23 cellular contexts compared by ENCODE assay signal in the genomic region with DNA sequence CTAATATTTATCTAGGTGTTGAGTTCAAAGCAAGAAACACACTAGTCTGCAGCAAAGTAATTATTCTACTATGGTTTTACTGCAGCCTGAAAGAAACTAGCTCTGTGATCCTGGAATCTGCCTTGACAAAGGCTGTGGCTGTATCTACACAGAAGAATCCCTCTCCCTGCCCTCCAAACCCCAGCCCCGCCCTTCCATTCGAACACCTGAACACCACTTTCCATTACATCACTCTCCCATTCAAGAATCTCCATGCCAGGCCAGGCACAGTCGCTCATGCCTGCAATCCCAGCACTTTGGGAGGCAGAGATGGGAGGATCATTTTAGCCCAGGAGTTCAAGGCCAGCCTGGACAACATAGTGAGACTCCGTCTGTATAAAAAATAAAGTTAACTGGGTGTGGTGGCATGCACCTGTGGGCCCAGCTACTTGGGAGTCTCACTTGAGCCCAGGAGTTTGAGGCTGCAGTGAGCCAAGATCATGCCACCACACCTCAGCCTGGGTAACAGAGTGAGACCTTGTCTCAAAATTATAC. TPM values are rescaled to one million over a fixed set of nuclear protein-coding genes. Genes with fewer than 3 reads are reported as not detected.
A peak's percentile ranks its signal among the peaks of the same experiment; 100 is the strongest.
DNase-seq lines count a peak whose midpoint lies in the region; FAIRE-seq and TF ChIP-seq lines count a peak whose summit lies in the region.
"Had no signal": no experiment of that assay in that cellular context is flagged by ENCODE, and none has a peak within 500 bp of the region (broad histone marks: within the 10 kb centered on the region; RNA-seq: fewer than 3 reads in every experiment).

No MANE protein-coding gene starts in this region.

- no peaks in the 10 kb centered on the region for H3K9me3 Mint-ChIP-seq in neural progenitor cell
- no peaks in the 10 kb centered on the region for H3K9me3 Mint-ChIP-seq in activated T-helper 1 cell treated with anti-CD3 and anti-CD28 coated beads, Interleukin-12 subunit alpha, Interleukin-12 subunit beta, Interleukin-2, Interleukin-4 antibody, amounts not matched to agents 30 ng/mL and 10 ng/mL and 1 ng/mL, durations not matched to agents 14 hours and 24 hours and 36 hours
- H3K9me3 Mint-ChIP-seq: CD8-positive, alpha-beta T cell had no signal

- H3K9me3 ChIP-seq in BLaER1 treated with 17β-estradiol and CSF1 and Interleukin-3, amounts not matched to agents 10 nM and 100 nM (replicated peaks in 1 of 11), result no peaks in the 10 kb centered on the region
- no peaks in the 10 kb centered on the region for H3K9me3 ChIP-seq in neural progenitor cell (ENCODE audit: low read depth)
- H3K9me3 ChIP-seq: SJSA1 had no signal

- H4K20me1 ChIP-seq in BLaER1 treated with 17β-estradiol and CSF1 and Interleukin-3, amounts not matched to agents 10 nM and 100 nM, result no peaks in the 10 kb centered on the region; a peak in 1 of 22 replicates
- H4K20me1 ChIP-seq in neural progenitor cell (ENCODE audit: low read depth), result peaks cover 44% of the 10 kb centered on the region

- no peaks in the 10 kb centered on the region for H3K79me2 ChIP-seq in neural progenitor cell (ENCODE audit: low read depth)

- H3F3A ChIP-seq in neural progenitor cell (ENCODE audit: low read depth), result peaks cover 20% of the 10 kb centered on the region

- H3K36me3 Mint-ChIP-seq in neural progenitor cell, result no peaks in the 10 kb centered on the region
- peaks cover 2% of the 10 kb centered on the region for H3K36me3 Mint-ChIP-seq in activated T-helper 1 cell treated with anti-CD3 and anti-CD28 coated beads, Interleukin-12 subunit alpha, Interleukin-12 subunit beta, Interleukin-2, Interleukin-4 antibody, amounts not matched to agents 30 ng/mL and 10 ng/mL and 1 ng/mL, durations not matched to agents 14 hours and 24 hours and 36 hours (ENCODE audit: low read depth)
- H3K36me3 Mint-ChIP-seq: CD8-positive, alpha-beta T cell had no signal

- peaks cover 0 to 30% (median 0%) of the 10 kb centered on the region in 11 experiments; a peak in 3 of 22 replicates for H3K27me3 ChIP-seq in BLaER1 treated with 17β-estradiol and CSF1 and Interleukin-3, amounts not matched to agents 10 nM and 100 nM
- no peaks in the 10 kb centered on the region for H3K27me3 ChIP-seq in neural progenitor cell
- H3K27me3 ChIP-seq: SJSA1 had no signal

- H3K27ac ChIP-seq in BLaER1 treated with 17β-estradiol and CSF1 and Interleukin-3, amounts not matched to agents 10 nM and 100 nM, result 0 out of 22 replicates have a peak overlapping the region, but pooled peaks of 2 of the 11 experiments have one; percentile 3 to 61
- H3K27ac ChIP-seq in neural progenitor cell, result no peak overlapping the region
- H3K27ac ChIP-seq: SJSA1 had no signal

- no peak for DNase-seq in GM12891 (ENCODE audit: insufficient read length, low spot score)
- peak; percentile 75 for DNase-seq in SW480 (ENCODE audit: low spot score)
- DNase-seq in neural progenitor cell (ENCODE audit: low spot score), result no peak
- DNase-seq in NCI-H2227 (lab: John Stamatoyannopoulos, UW; ENCODE audit: unreplicated experiment), result no peak
- DNase-seq in stimulated activated CD4-positive, alpha-beta T cell treated with anti-CD3 and anti-CD28 coated beads, Interleukin-12 subunit alpha, Interleukin-12 subunit beta, amount 100 ng/mL, for 4 hours, result no peak
- DNase-seq in activated T-helper 1 cell treated with anti-CD3 and anti-CD28 coated beads, Interleukin-12 subunit alpha, Interleukin-12 subunit beta, Interleukin-2, Interleukin-4 antibody, amounts not matched to agents 30 ng/mL and 10 ng/mL and 1 ng/mL, durations not matched to agents 14 hours and 24 hours and 36 hours (ENCODE audit: low spot score), result no peak
- DNase-seq: ACHN; C1 segment of cervical spinal cord; Calu3; CD8-positive, alpha-beta T cell; DMS153; MM.1S; NCI-H1092; NCI-H1436; NCI-H187 treated with DMSO at 0.1 percent for 48 hours; NCI-H345; NCI-H526; OCI-M1 had no signal

- peaks cover 18% of the 10 kb centered on the region for H3K4me1 Mint-ChIP-seq in neural progenitor cell
- H3K4me1 Mint-ChIP-seq in activated T-helper 1 cell treated with anti-CD3 and anti-CD28 coated beads, Interleukin-12 subunit alpha, Interleukin-12 subunit beta, Interleukin-2, Interleukin-4 antibody, amounts not matched to agents 30 ng/mL and 10 ng/mL and 1 ng/mL, durations not matched to agents 14 hours and 24 hours and 36 hours (ENCODE audit: low read depth), result peaks cover 47% of the 10 kb centered on the region

- peak overlapping the region; percentile 16 for H3K27ac Mint-ChIP-seq in neural progenitor cell
- H3K27ac Mint-ChIP-seq in activated T-helper 1 cell treated with anti-CD3 and anti-CD28 coated beads, Interleukin-12 subunit alpha, Interleukin-12 subunit beta, Interleukin-2, Interleukin-4 antibody, amounts not matched to agents 30 ng/mL and 10 ng/mL and 1 ng/mL, durations not matched to agents 14 hours and 24 hours and 36 hours, result no peak overlapping the region
- H3K27ac Mint-ChIP-seq: CD8-positive, alpha-beta T cell had no signal

- no peak overlapping the region for H3K4me3 Mint-ChIP-seq in neural progenitor cell
- H3K4me3 Mint-ChIP-seq in activated T-helper 1 cell treated with anti-CD3 and anti-CD28 coated beads, Interleukin-12 subunit alpha, Interleukin-12 subunit beta, Interleukin-2, Interleukin-4 antibody, amounts not matched to agents 30 ng/mL and 10 ng/mL and 1 ng/mL, durations not matched to agents 14 hours and 24 hours and 36 hours, result no peak overlapping the region
- H3K4me3 Mint-ChIP-seq: CD8-positive, alpha-beta T cell had no signal

- FAIRE-seq in GM12891 (lab: Jason Lieb, UNC), result peak; percentile 48
- FAIRE-seq: G401.6, K562, RCC 7860 had no signal

- H3K4me3 ChIP-seq in BLaER1 treated with 17β-estradiol and CSF1 and Interleukin-3, amounts not matched to agents 10 nM and 100 nM, result no peak overlapping the region
- H3K4me3 ChIP-seq in neural progenitor cell, result no peak overlapping the region
- H3K4me3 ChIP-seq: K562, SJSA1 had no signal

- H3K9ac ChIP-seq in BLaER1 treated with 17β-estradiol and CSF1 and Interleukin-3, amounts not matched to agents 10 nM and 100 nM, result no peak overlapping the region
- H3K9ac ChIP-seq in neural progenitor cell, result no peak overlapping the region

- no peaks in the 10 kb centered on the region for H3K36me3 ChIP-seq in BLaER1 treated with 17β-estradiol and CSF1 and Interleukin-3, amounts not matched to agents 10 nM and 100 nM
- no peaks in the 10 kb centered on the region for H3K36me3 ChIP-seq in neural progenitor cell

- H3K4me1 ChIP-seq in BLaER1 treated with 17β-estradiol and CSF1 and Interleukin-3, amounts not matched to agents 10 nM and 100 nM, result peaks cover 53 to 72% (median 64%) of the 10 kb centered on the region in 10 experiments
- peaks cover 21% of the 10 kb centered on the region for H3K4me1 ChIP-seq in neural progenitor cell

- TF ChIP-seq POLR2A in GM12891 (IDR thresholded peaks at IDR 0.05; ENCODE audit: low read depth, low read length), result no peak

- H3K27me3 Mint-ChIP-seq in neural progenitor cell (ENCODE audit: insufficient read depth, low read depth), result peaks cover 12% of the 10 kb centered on the region
- no peaks in the 10 kb centered on the region for H3K27me3 Mint-ChIP-seq in activated T-helper 1 cell treated with anti-CD3 and anti-CD28 coated beads, Interleukin-12 subunit alpha, Interleukin-12 subunit beta, Interleukin-2, Interleukin-4 antibody, amounts not matched to agents 30 ng/mL and 10 ng/mL and 1 ng/mL, durations not matched to agents 14 hours and 24 hours and 36 hours (ENCODE audit: insufficient read depth)

- H3K4me2 ChIP-seq in BLaER1 treated with 17β-estradiol and CSF1 and Interleukin-3, amounts not matched to agents 10 nM and 100 nM, result peak overlapping the region in 9 of 11 experiments; percentile 20 to 92 (median 32); a peak in 13 of 22 replicates
- H3K4me2 ChIP-seq in neural progenitor cell, result no peak overlapping the region

- H2AFZ ChIP-seq in neural progenitor cell (replicated peaks), result no peak overlapping the region

- intact Hi-C loops in activated T-helper 1 cell treated with anti-CD3 and anti-CD28 coated beads, Interleukin-12 subunit alpha, Interleukin-12 subunit beta, Interleukin-2, Interleukin-4 antibody, amounts not matched to agents 30 ng/mL and 10 ng/mL and 1 ng/mL, durations not matched to agents 14 hours and 24 hours and 36 hours (cut with micrococcal nuclease), result no loop called here

- no peak for TF ChIP-seq CTCF in neural progenitor cell (IDR thresholded peaks at IDR 0.05)

TF ChIP-seq in GM12891, 5 proteins besides CTCF, POLR2A, EP300 and RAD21:
- TF ChIP-seq PAX5 (IDR thresholded peaks at IDR 0.05; ENCODE audit: insufficient read depth, low read length, severe bottlenecking) (no peak), TAF1 (IDR thresholded peaks at IDR 0.05; ENCODE audit: low read depth, low read length) (no peak), SPI1 (IDR thresholded peaks at IDR 0.05; ENCODE audit: low read depth, low read length) (no peak)

RNA-seq across cellular contexts. Expression of a gene that starts 23.3 kb away (rescaled TPM):
- polyA plus RNA-seq in GM12891 (2012; ENCODE audit: low read depth, missing spikeins), result 11.6 TPM
- total RNA-seq in neural progenitor cell (ENCODE audit: low replicate concordance), result 19.0 and 44.9 TPM in 2 replicates
- total RNA-seq in activated T-helper 1 cell treated with anti-CD3 and anti-CD28 coated beads, Interleukin-12 subunit alpha, Interleukin-12 subunit beta, Interleukin-2, Interleukin-4 antibody, amounts not matched to agents 30 ng/mL and 10 ng/mL and 1 ng/mL, durations not matched to agents 14 hours and 24 hours and 36 hours, result 14.6 and 14.9 TPM in 2 replicates

RNA-seq across cellular contexts. Expression of a gene that starts 44.9 kb away (rescaled TPM):
- polyA plus RNA-seq in GM12891 (2012; ENCODE audit: low read depth, missing spikeins), result 16.1 TPM
- total RNA-seq in neural progenitor cell (ENCODE audit: low replicate concordance), result 110 and 122 TPM in 2 replicates
- total RNA-seq in activated T-helper 1 cell treated with anti-CD3 and anti-CD28 coated beads, Interleukin-12 subunit alpha, Interleukin-12 subunit beta, Interleukin-2, Interleukin-4 antibody, amounts not matched to agents 30 ng/mL and 10 ng/mL and 1 ng/mL, durations not matched to agents 14 hours and 24 hours and 36 hours, result 36.6 and 37.7 TPM in 2 replicates
